8 cellular contexts compared by ENCODE assay signal in genomic region chr22:39316440-39317083, GRCh38. TPM values are rescaled to one million over a fixed set of nuclear protein-coding genes. Genes with fewer than 3 reads are reported as not detected.
DNase-seq lines count a peak whose midpoint lies in the region; ATAC-seq and TF ChIP-seq lines count a peak whose summit lies in the region.

No MANE protein-coding gene starts in this region.

- H3K9me3 Mint-ChIP-seq in CD8-positive, alpha-beta memory T cell = peaks cover 0 to 3% (median 0%) of the 10 kb centered on the region in 5 donors

- H3K4me3 ChIP-seq in CD8-positive, alpha-beta memory T cell (ENCODE audit: low read length) = peak overlapping the region; percentile 22
- peak overlapping the region; percentile 92 for H3K4me3 ChIP-seq in HUES64 (ENCODE audit: low read length)
- H3K4me3 ChIP-seq in foreskin fibroblast (ENCODE audit: low read depth in 1 of 2, low read length in 2 of 2) = peak overlapping the region; percentile 94 to 97

- ATAC-seq in HG03460 (IDR thresholded peaks at IDR 0.05; ENCODE audit: unreplicated experiment) = no peak

- peak overlapping the region; percentile 100 for H3K9ac ChIP-seq in HUES64 (ENCODE audit: low read depth, low read length)

- WGBS in HUES64 = 69% methylated on average over 17 of the region's 17 CpGs

- H3K27me3 Mint-ChIP-seq in CD8-positive, alpha-beta memory T cell = peaks cover 0 to 14% of the 10 kb centered on the region in 2 donors

- H3K9me3 ChIP-seq in CD8-positive, alpha-beta memory T cell (ENCODE audit: low read length) = no peaks in the 10 kb centered on the region
- H3K9me3 ChIP-seq in HUES64 (ENCODE audit: insufficient read depth, low read depth, low read length) = no peaks in the 10 kb centered on the region

- DNase-seq in CD8-positive, alpha-beta memory T cell = peak; percentile 65 to 85 (median 73)
- DNase-seq in SIG-M5 (lab: John Stamatoyannopoulos, UW) (peak; percentile 34), foreskin fibroblast (peak; percentile 86 to 95), nucleus accumbens (lab: John Stamatoyannopoulos, UW) (peak in 47 of 56 donors; percentile 16 to 76 (median 48)), substantia nigra (lab: John Stamatoyannopoulos, UW) (peak in 40 of 49 donors; percentile 13 to 82 (median 52))
- peak; percentile 61 for DNase-seq in activated effector memory CD4-positive, alpha-beta T cell treated with Interleukin-2 at 50 U/mL for 16 hours

- peak; percentile 86 for TF ChIP-seq CTCF in foreskin fibroblast (IDR thresholded peaks at IDR 0.05; ENCODE audit: low read depth, low read length)

- CTCF ChIA-PET in CD8-positive, alpha-beta memory T cell (lab: Charles Lee) = interaction anchor here (0.7 to 7.0 kb wide), 31 partner anchors 10 to 446 kb away, joined by 3 to 178 read pairs (median 5); partner anchors contain the start of genes CBX6 and CBX7

- H3K4me3 Mint-ChIP-seq in CD8-positive, alpha-beta memory T cell = peak overlapping the region; percentile 95 to 100 (median 99)

- peak overlapping the region; percentile 93 for H3K27ac ChIP-seq in CD8-positive, alpha-beta memory T cell (ENCODE audit: low read depth, low read length)
- peak overlapping the region; percentile 99; the same call in 1 of the 2 replicates for H3K27ac ChIP-seq in HUES64 (ENCODE audit: low read depth, low read length)
- H3K27ac ChIP-seq in substantia nigra (ENCODE audit: low read depth, low read length, poor library complexity, severe bottlenecking) = no peak overlapping the region

- peaks cover 71% of the 10 kb centered on the region for H3K36me3 ChIP-seq in CD8-positive, alpha-beta memory T cell (ENCODE audit: insufficient read depth, low read length)
- H3K36me3 ChIP-seq in HUES64 (ENCODE audit: insufficient read depth, low read length) = peaks cover 75% of the 10 kb centered on the region

- POLR2A ChIA-PET in CD8-positive, alpha-beta memory T cell (lab: Charles Lee) = interaction anchor here (0.7 to 7.0 kb wide), 8 partner anchors 10 to 205 kb away, joined by 3 to 89 read pairs (median 4); partner anchors contain the start of genes CBX7 and PDGFB

- H3K27me3 ChIP-seq in CD8-positive, alpha-beta memory T cell (ENCODE audit: insufficient read depth, low read length, poor library complexity, severe bottlenecking) = no peaks in the 10 kb centered on the region
- no peaks in the 10 kb centered on the region for H3K27me3 ChIP-seq in HUES64 (ENCODE audit: insufficient read depth, low read length)

- H3K27ac Mint-ChIP-seq in CD8-positive, alpha-beta memory T cell = peak overlapping the region; percentile 83 to 99 (median 97)

- peaks cover 49 to 66% (median 61%) of the 10 kb centered on the region in 3 donors for H3K4me1 Mint-ChIP-seq in CD8-positive, alpha-beta memory T cell

- H3K36me3 Mint-ChIP-seq in CD8-positive, alpha-beta memory T cell = peaks cover 8 to 85% (median 18%) of the 10 kb centered on the region in 3 donors

- H3K4me1 ChIP-seq in CD8-positive, alpha-beta memory T cell (ENCODE audit: insufficient read depth, low read length) = peaks cover 44% of the 10 kb centered on the region
- H3K4me1 ChIP-seq in HUES64 (ENCODE audit: insufficient read depth, low read length) = peaks cover 12% of the 10 kb centered on the region; the same call in 1 of the 2 replicates

RNA-seq across cellular contexts. Expression of gene RPL3, which starts 2.9 kb away (rescaled TPM):
- 1,000 to 10,000 TPM; 2,574 to 2,607 TPM for total RNA-seq in CD8-positive, alpha-beta memory T cell
- 3,654 TPM for polyA plus RNA-seq in CD8-positive, alpha-beta memory T cell
- polyA plus RNA-seq in HUES64 (2013, experiment 1 of 2) = 2,333 TPM
- polyA plus RNA-seq in HUES64 (2013, experiment 2 of 2) = 2,549 TPM

RNA-seq across cellular contexts. Expression of gene SYNGR1, which starts 33.2 kb away (rescaled TPM):
- 1 to 10 TPM; 2.4 to 2.9 TPM for total RNA-seq in CD8-positive, alpha-beta memory T cell
- 10.1 TPM for polyA plus RNA-seq in CD8-positive, alpha-beta memory T cell
- polyA plus RNA-seq in HUES64 (2013, experiment 1 of 2) = 12.3 TPM
- 13.8 TPM for polyA plus RNA-seq in HUES64 (2013, experiment 2 of 2)

Comparison
In these comparisons a context has a peak if more than half of its experiments do, and no peak if none do; other contexts are left out.
1. DNase-seq: peak in every context shown above with its lines; median percentile 90 in foreskin fibroblast; 73 in CD8-positive, alpha-beta memory T cell; 61 in activated effector memory CD4-positive, alpha-beta T cell treated with Interleukin-2 at 50 U/mL for 16 hours; 52 in substantia nigra; 48 in nucleus accumbens; 34 in SIG-M5.
2. H3K4me3 ChIP-seq: peak in every context shown above with its lines; median percentile 96 in foreskin fibroblast; 92 in HUES64; 22 in CD8-positive, alpha-beta memory T cell.